ENCODE assay signal across 19 cellular contexts in the genomic region with DNA sequence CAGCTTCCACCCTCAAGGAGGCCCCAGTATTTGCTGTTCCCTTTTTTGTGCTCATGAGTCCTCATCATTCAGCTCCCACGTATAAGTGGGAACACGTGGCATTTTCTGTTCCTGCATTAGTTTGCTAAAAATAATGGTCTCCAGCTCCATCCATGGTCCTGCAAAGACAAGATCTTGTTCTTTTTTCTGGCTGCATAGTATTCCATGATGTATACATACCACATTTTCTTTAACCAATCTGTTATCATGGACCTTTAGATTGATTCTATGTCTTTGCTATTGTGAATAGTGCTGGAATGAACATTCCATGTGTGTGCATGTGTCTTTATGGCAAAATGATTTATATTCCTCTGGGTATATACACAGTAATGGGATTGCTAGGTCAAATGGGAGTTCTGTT. TPM values are rescaled to one million over a fixed set of nuclear protein-coding genes. Genes with fewer than 3 reads are reported as not detected.
A peak's percentile ranks its signal among the peaks of the same experiment; 100 is the strongest.
DNase-seq lines count a peak whose midpoint lies in the region; ATAC-seq, FAIRE-seq and TF ChIP-seq lines count a peak whose summit lies in the region.
"Had no signal": no experiment of that assay in that cellular context is flagged by ENCODE, and none has a peak within 500 bp of the region (broad histone marks: within the 10 kb centered on the region; RNA-seq: fewer than 3 reads in every experiment).

No MANE protein-coding gene starts in this region.

- peaks cover 0 to 3% of the 10 kb centered on the region in 2 experiments for H3K9me3 ChIP-seq in CD4-positive, CD25-positive, alpha-beta regulatory T cell (ENCODE audit: control insufficient read depth in 2 of 2, low read length in 2 of 2)
- H3K9me3 ChIP-seq in T-helper 17 cell (ENCODE audit: control insufficient read depth, low read length, poor library complexity, severe bottlenecking) (no peaks in the 10 kb centered on the region), H1 (ENCODE audit: insufficient read depth in 2 of 2, low read depth in 1 of 2, low read length in 1 of 2) (peaks cover 0 to 2% of the 10 kb centered on the region in 2 experiments; a peak in 1 of 4 replicates)

- peaks cover 11% of the 10 kb centered on the region for H3K4me1 Mint-ChIP-seq in activated CD4-positive, alpha-beta T cell treated with anti-CD3 and anti-CD28 coated beads, Interleukin-2, amount 10 ng/mL, durations not matched to agents 24 days and 14 days
- peaks cover 0 to 5% (median 2%) of the 10 kb centered on the region in 4 donors for H3K4me1 Mint-ChIP-seq in CD4-positive, CD25-positive, alpha-beta regulatory T cell
- H3K4me1 Mint-ChIP-seq in T-helper 17 cell: no peaks in the 10 kb centered on the region
- H3K4me1 Mint-ChIP-seq: B cell; CD4-positive, alpha-beta memory T cell; IgD-negative memory B cell had no signal

- no peaks in the 10 kb centered on the region for H3K23me2 ChIP-seq in H1 (ENCODE audit: low read depth, low read length)

- no peaks in the 10 kb centered on the region for H3K27me3 ChIP-seq in CD4-positive, CD25-positive, alpha-beta regulatory T cell (ENCODE audit: control insufficient read depth, insufficient read depth, low read length)
- H3K27me3 ChIP-seq in H1 (replicated peaks in 1 of 4; ENCODE audit: control insufficient read depth in 3 of 4, extremely low read depth in 1 of 4, insufficient read depth in 3 of 4, low read length in 3 of 4): no peaks in the 10 kb centered on the region

- H3K4me2 ChIP-seq in H1 (ENCODE audit: insufficient read depth in 1 of 2, low read depth in 2 of 2, low read length in 2 of 2): no peak overlapping the region
- H3K4me2 ChIP-seq: KMS-11 had no signal

- TF ChIP-seq POLR2A in H1 (IDR thresholded peaks at IDR 0.05; ENCODE audit: control extremely low read depth in 1 of 2, low read depth in 2 of 2, low read length in 2 of 2): no peak

- 89% methylated on average over 2 of the region's 2 CpGs; no CpG with 5 or more reads in 1 of the 2 experiments for WGBS in H1 (ENCODE audit: extremely low coverage in 1 of 2, insufficient coverage in 1 of 2, insufficient read length in 1 of 2, insufficient replicate concordance in 2 of 2, low coverage in 1 of 2, low lambda C conversion rate in 2 of 2, missing lambda C conversion rate in 1 of 2), 2 experiments

- no peak overlapping the region for H3K4ac ChIP-seq in H1 (replicated peaks; ENCODE audit: insufficient read length, low read depth, low read length)

- no peak overlapping the region for H2AFZ ChIP-seq in H1 (ENCODE audit: low read length)

- no peak overlapping the region for H4K8ac ChIP-seq in H1 (ENCODE audit: extremely low read depth, insufficient read depth, low read length)

- no peak overlapping the region for H2BK12ac ChIP-seq in H1 (ENCODE audit: low read depth, low read length)

- H3K56ac ChIP-seq in H1 (replicated peaks; ENCODE audit: insufficient read length, low read depth, low read length): no peak overlapping the region

- no peak for TF ChIP-seq EP300 in H1 (IDR thresholded peaks at IDR 0.05; ENCODE audit: borderline replicate concordance in 1 of 2, low read depth in 2 of 2, low read length in 2 of 2)

- no peak overlapping the region for H4K5ac ChIP-seq in H1 (ENCODE audit: insufficient read length, low read depth, low read length)

- H4K20me1 ChIP-seq in H1 (replicated peaks in 1 of 2; ENCODE audit: control insufficient read depth in 1 of 2, insufficient read depth in 2 of 2, low read length in 2 of 2): no peaks in the 10 kb centered on the region

- H3K4me3 ChIP-seq in CD4-positive, CD25-positive, alpha-beta regulatory T cell (ENCODE audit: low read depth, low read length): no peak overlapping the region
- no peak overlapping the region for H3K4me3 ChIP-seq in H1 (ENCODE audit: extremely low read depth in 1 of 4, insufficient read depth in 2 of 4, low read depth in 3 of 4, low read length in 4 of 4)

- H2BK15ac ChIP-seq in H1 (ENCODE audit: low read length): no peak overlapping the region

- H3K4me1 ChIP-seq in CD4-positive, CD25-positive, alpha-beta regulatory T cell (ENCODE audit: control insufficient read depth, insufficient read depth, low read length, poor library complexity, severe bottlenecking): no peaks in the 10 kb centered on the region
- H3K4me1 ChIP-seq in H1 (replicated peaks in 1 of 4; ENCODE audit: control insufficient read depth in 3 of 4, insufficient read depth in 4 of 4, low read length in 3 of 4): no peaks in the 10 kb centered on the region

- peak overlapping the region; percentile 69 for H3K27ac Mint-ChIP-seq in activated CD4-positive, alpha-beta T cell treated with anti-CD3 and anti-CD28 coated beads, Interleukin-2, amount 10 ng/mL, durations not matched to agents 24 days and 14 days
- H3K27ac Mint-ChIP-seq in CD4-positive, CD25-positive, alpha-beta regulatory T cell: peak overlapping the region in 2 of 3 donors; percentile 31 to 57
- peak overlapping the region; percentile 74 for H3K27ac Mint-ChIP-seq in T-helper 17 cell
- H3K27ac Mint-ChIP-seq: B cell, IgD-negative memory B cell had no signal

- no peak overlapping the region for H2BK120ac ChIP-seq in H1 (replicated peaks; ENCODE audit: low read depth, low read length)

- H3K36me3 Mint-ChIP-seq in activated CD4-positive, alpha-beta T cell treated with anti-CD3 and anti-CD28 coated beads, Interleukin-2, amount 10 ng/mL, durations not matched to agents 24 days and 14 days (ENCODE audit: low read depth): peaks cover 65% of the 10 kb centered on the region
- peaks cover 58% of the 10 kb centered on the region for H3K36me3 Mint-ChIP-seq in CD4-positive, CD25-positive, alpha-beta regulatory T cell
- peaks cover 19% of the 10 kb centered on the region for H3K36me3 Mint-ChIP-seq in T-helper 17 cell (ENCODE audit: low read depth)

- no peak overlapping the region for H3K23ac ChIP-seq in H1 (ENCODE audit: insufficient read length)

- DNase-seq in activated CD4-positive, alpha-beta T cell treated with anti-CD3 and anti-CD28 coated beads, Interleukin-2, amount 10 ng/mL, durations not matched to agents 24 days and 14 days: no peak
- DNase-seq in activated CD4-positive, alpha-beta T cell treated with anti-CD3 and anti-CD28 coated beads, Interleukin-2, amount 50 U/mL, for 1 hour: no peak
- no peak for DNase-seq in CD4-positive, CD25-positive, alpha-beta regulatory T cell
- DNase-seq in T-helper 17 cell (no peak), H1 (ENCODE audit: low read depth in 1 of 2, low spot score in 2 of 2) (no peak), cortex of kidney (lab: John Stamatoyannopoulos, UW) (no peak)
- DNase-seq: C1 segment of cervical spinal cord; CD4-positive, alpha-beta memory T cell; DND-41; GDM1 had no signal

- TF ChIP-seq CTCF in H1 (IDR thresholded peaks at IDR 0.05; ENCODE audit: control extremely low read depth in 1 of 3, insufficient read depth in 1 of 3, low read depth in 1 of 3, low read length in 3 of 3): no peak

- no peak overlapping the region for H3K4me3 Mint-ChIP-seq in activated CD4-positive, alpha-beta T cell treated with anti-CD3 and anti-CD28 coated beads, Interleukin-2, amount 10 ng/mL, durations not matched to agents 24 days and 14 days
- H3K4me3 Mint-ChIP-seq in CD4-positive, CD25-positive, alpha-beta regulatory T cell: no peak overlapping the region
- no peak overlapping the region for H3K4me3 Mint-ChIP-seq in T-helper 17 cell
- H3K4me3 Mint-ChIP-seq: B cell; CD4-positive, alpha-beta memory T cell had no signal

- H3K36me3 ChIP-seq in CD4-positive, CD25-positive, alpha-beta regulatory T cell (ENCODE audit: control insufficient read depth, insufficient read depth, low read length): peaks cover 69% of the 10 kb centered on the region
- H3K36me3 ChIP-seq in H1 (ENCODE audit: control insufficient read depth in 2 of 4, insufficient read depth in 4 of 4, low read length in 3 of 4): peaks cover 0 to 34% (median 12%) of the 10 kb centered on the region in 4 experiments; a peak in 6 of 8 replicates

- no peaks in the 10 kb centered on the region for H3K79me2 ChIP-seq in H1 (ENCODE audit: control insufficient read depth in 1 of 2, insufficient read depth in 2 of 2, low read length in 2 of 2)

- H4K91ac ChIP-seq in H1 (replicated peaks; ENCODE audit: insufficient read length, low read length): no peak overlapping the region

- peaks cover 4% of the 10 kb centered on the region for H3K9me3 Mint-ChIP-seq in activated CD4-positive, alpha-beta T cell treated with anti-CD3 and anti-CD28 coated beads, Interleukin-2, amount 10 ng/mL, durations not matched to agents 24 days and 14 days
- H3K9me3 Mint-ChIP-seq in CD4-positive, CD25-positive, alpha-beta regulatory T cell: no peaks in the 10 kb centered on the region

- CTCF ChIA-PET in H1 (lab: Charles Lee; ENCODE audit: partially characterized antibody): interaction anchor here (0.6 to 1.0 kb wide), 2 partner anchors 17 to 540 kb away, joined by 3 read pairs; a partner anchor contains a TSS

- no peak for ATAC-seq in CD4-positive, CD25-positive, alpha-beta regulatory T cell (ENCODE audit: low read depth in 2 of 2)
- no peak for ATAC-seq in T-helper 17 cell
- no peak for ATAC-seq in HG03571 (IDR thresholded peaks at IDR 0.05; ENCODE audit: unreplicated experiment)
- ATAC-seq: HCT116 had no signal

- H3K18ac ChIP-seq in H1 (ENCODE audit: extremely low read depth, low read length): no peak overlapping the region

- H3K9ac ChIP-seq in H1 (replicated peaks in 1 of 4; ENCODE audit: extremely low read depth in 1 of 4, low read depth in 3 of 4, low read length in 3 of 4): no peak overlapping the region
- H3K9ac ChIP-seq: KMS-11 had no signal

- no peak overlapping the region for H2BK5ac ChIP-seq in H1 (ENCODE audit: low read depth, low read length)

- H3K14ac ChIP-seq in H1 (ENCODE audit: insufficient read length): no peak overlapping the region

- no peak overlapping the region for H2BK20ac ChIP-seq in H1 (ENCODE audit: low read length)

- H2AK5ac ChIP-seq in H1 (ENCODE audit: low read depth, low read length): no peak overlapping the region

- H3K79me1 ChIP-seq in H1 (ENCODE audit: low read depth, low read length): no peaks in the 10 kb centered on the region

- intact Hi-C loops in activated CD4-positive, alpha-beta T cell treated with anti-CD3 and anti-CD28 coated beads, Interleukin-2, amount 10 ng/mL, durations not matched to agents 24 days and 14 days (cut with micrococcal nuclease): no loop called here

- no peaks in the 10 kb centered on the region for H3K27me3 Mint-ChIP-seq in activated CD4-positive, alpha-beta T cell treated with anti-CD3 and anti-CD28 coated beads, Interleukin-2, amount 10 ng/mL, durations not matched to agents 24 days and 14 days
- no peaks in the 10 kb centered on the region for H3K27me3 Mint-ChIP-seq in CD4-positive, CD25-positive, alpha-beta regulatory T cell
- no peaks in the 10 kb centered on the region for H3K27me3 Mint-ChIP-seq in T-helper 17 cell
- H3K27me3 Mint-ChIP-seq: B cell; CD4-positive, alpha-beta memory T cell; IgD-negative memory B cell had no signal

- POLR2A ChIA-PET in H1 (lab: Charles Lee; ENCODE audit: partially characterized antibody): interaction anchor here (0.8 kb wide), 2 partner anchors 17 to 38 kb away, joined by 3 read pairs; a partner anchor contains a TSS

- TF ChIP-seq RAD21 in H1 (IDR thresholded peaks at IDR 0.05 in 1 of 2, conservative IDR thresholded peaks at IDR 0.05 in 1 of 2; ENCODE audit: low read depth in 2 of 2, low read length in 2 of 2): no peak

- FAIRE-seq in H1 (lab: Jason Lieb, UNC): no peak
- FAIRE-seq: GM12892, H54 had no signal

- H3K27ac ChIP-seq in CD4-positive, CD25-positive, alpha-beta regulatory T cell (ENCODE audit: insufficient read depth, low read length, poor library complexity, severe bottlenecking): no peak overlapping the region
- no peak overlapping the region for H3K27ac ChIP-seq in H1 (ENCODE audit: low read depth, low read length)
- H3K27ac ChIP-seq: KMS-11 had no signal

RNA-seq across cellular contexts. Expression of a gene that starts 17.0 kb away (rescaled TPM):
- total RNA-seq in activated CD4-positive, alpha-beta T cell treated with anti-CD3 and anti-CD28 coated beads, Interleukin-2, amount 10 ng/mL, durations not matched to agents 24 days and 14 days: 47.3 and 49.2 TPM in 2 replicates
- total RNA-seq in CD4-positive, CD25-positive, alpha-beta regulatory T cell: 47.4 TPM
- 10 to 100 TPM; 14.4 to 20.9 (median 18.1) TPM for polyA plus RNA-seq in CD4-positive, CD25-positive, alpha-beta regulatory T cell
- 10 to 100 TPM; 41.1 to 58.3 TPM for total RNA-seq in T-helper 17 cell
- 28.7 and 28.8 TPM in 2 replicates for total RNA-seq in H1 (2021; fragmentation: NEBNext Ultra II Directional; extraction: Animal tissue kit (Norgen Biotek cat#: 25700))
- polyA plus RNA-seq in H1 (2011; rRNA removed): 11.9 and 14.3 TPM in 2 replicates
- 22.4 TPM for polyA plus RNA-seq in H1 (2011; cell fraction: cytosol; rRNA removed)
- polyA plus RNA-seq in H1 (2011; cell fraction: nucleus; rRNA removed): 21.5 TPM
- polyA plus RNA-seq in H1 (2012, experiment 1 of 2): 16.2 to 27.6 TPM (median 19.6 TPM) in 4 replicates
- 2.3 TPM for polyA plus RNA-seq in H1 (2012, experiment 2 of 2)
- 24.6 TPM for polyA plus RNA-seq in H1 (2013, experiment 1 of 2)
- polyA plus RNA-seq in H1 (2013, experiment 2 of 2): 23.0 TPM
- polyA minus RNA-seq in H1 (2011; rRNA and poly(A)+ RNA removed): 39.0 and 60.6 TPM in 2 replicates
- 12.4 TPM for polyA minus RNA-seq in H1 (2011; cell fraction: cytosol; rRNA and poly(A)+ RNA removed)
- 76.0 TPM for polyA minus RNA-seq in H1 (2011; cell fraction: nucleus; rRNA and poly(A)+ RNA removed)

RNA-seq across cellular contexts. Expression of a gene that starts 17.0 kb away (rescaled TPM):
- 54.3 and 55.7 TPM in 2 replicates for total RNA-seq in activated CD4-positive, alpha-beta T cell treated with anti-CD3 and anti-CD28 coated beads, Interleukin-2, amount 10 ng/mL, durations not matched to agents 24 days and 14 days
- total RNA-seq in CD4-positive, CD25-positive, alpha-beta regulatory T cell: 74.1 TPM
- polyA plus RNA-seq in CD4-positive, CD25-positive, alpha-beta regulatory T cell: 10 to 100 TPM in 2 of 4 donors, 1 to 10 TPM in 2; 6.5 to 13.3 (median 9.8) TPM
- 10 to 100 TPM; 51.1 to 54.7 TPM for total RNA-seq in T-helper 17 cell
- total RNA-seq in H1 (2021; fragmentation: NEBNext Ultra II Directional; extraction: Animal tissue kit (Norgen Biotek cat#: 25700)): 43.0 and 43.8 TPM in 2 replicates
- 12.5 and 19.2 TPM in 2 replicates for polyA plus RNA-seq in H1 (2011; rRNA removed)
- 18.9 TPM for polyA plus RNA-seq in H1 (2011; cell fraction: cytosol; rRNA removed)
- 40.3 TPM for polyA plus RNA-seq in H1 (2011; cell fraction: nucleus; rRNA removed)
- 16.4 to 27.3 TPM (median 20.0 TPM) in 4 replicates for polyA plus RNA-seq in H1 (2012, experiment 1 of 2)
- polyA plus RNA-seq in H1 (2012, experiment 2 of 2): 1.6 TPM
- polyA plus RNA-seq in H1 (2013, experiment 1 of 2): 28.8 TPM
- polyA plus RNA-seq in H1 (2013, experiment 2 of 2): 29.1 TPM
- polyA minus RNA-seq in H1 (2011; rRNA and poly(A)+ RNA removed): 58.3 and 67.9 TPM in 2 replicates
- polyA minus RNA-seq in H1 (2011; cell fraction: cytosol; rRNA and poly(A)+ RNA removed): 19.7 TPM
- 60.1 TPM for polyA minus RNA-seq in H1 (2011; cell fraction: nucleus; rRNA and poly(A)+ RNA removed)

RNA-seq across cellular contexts. Expression of a gene that starts 49.8 kb away (rescaled TPM):
- not detected in 2 replicates for total RNA-seq in activated CD4-positive, alpha-beta T cell treated with anti-CD3 and anti-CD28 coated beads, Interleukin-2, amount 10 ng/mL, durations not matched to agents 24 days and 14 days
- 0.44 TPM for total RNA-seq in CD4-positive, CD25-positive, alpha-beta regulatory T cell
- under 1 TPM in 1 of 4 donors, not detected in 3; 0.12 TPM for polyA plus RNA-seq in CD4-positive, CD25-positive, alpha-beta regulatory T cell
- total RNA-seq in T-helper 17 cell: under 1 TPM in 1 of 2 donors, not detected in 1; 0.22 TPM
- total RNA-seq in H1 (2021; fragmentation: NEBNext Ultra II Directional; extraction: Animal tissue kit (Norgen Biotek cat#: 25700)): not detected in 2 replicates
- polyA plus RNA-seq in H1 (2011; rRNA removed): not detected in 2 replicates
- polyA plus RNA-seq in H1 (2011; cell fraction: cytosol; rRNA removed): not detected
- polyA plus RNA-seq in H1 (2011; cell fraction: nucleus; rRNA removed): not detected
- polyA plus RNA-seq in H1 (2012, experiment 1 of 2): not detected in 4 replicates
- polyA plus RNA-seq in H1 (2012, experiment 2 of 2): not detected
- 0.04 TPM for polyA plus RNA-seq in H1 (2013, experiment 1 of 2)
- not detected for polyA plus RNA-seq in H1 (2013, experiment 2 of 2)
- not detected in 2 replicates for polyA minus RNA-seq in H1 (2011; rRNA and poly(A)+ RNA removed)
- not detected for polyA minus RNA-seq in H1 (2011; cell fraction: cytosol; rRNA and poly(A)+ RNA removed)
- not detected for polyA minus RNA-seq in H1 (2011; cell fraction: nucleus; rRNA and poly(A)+ RNA removed)
- total RNA-seq: A172; CD4-positive, alpha-beta memory T cell; HT-29 had no signal
- polyA plus RNA-seq: CD4-positive, alpha-beta memory T cell; IgD-negative memory B cell had no signal
